ENCODE assay signal across 27 cellular contexts in genomic region chr20:1851396-1851795, GRCh38. TPM values are rescaled to one million over a fixed set of nuclear protein-coding genes. Genes with fewer than 3 reads are reported as not detected.
DNase-seq lines count a peak whose midpoint lies in the region; ATAC-seq and TF ChIP-seq lines count a peak whose summit lies in the region.
"Had no signal": no experiment of that assay in that cellular context is flagged by ENCODE, and none has a peak within 500 bp of the region (broad histone marks: within the 10 kb centered on the region; RNA-seq: fewer than 3 reads in every experiment).

No MANE protein-coding gene starts in this region.

- H3K27ac ChIP-seq in BLaER1 (no peak overlapping the region), HL-60 (replicated peaks) (peak overlapping the region; percentile 65), neutrophil (peak overlapping the region; percentile 84)
- H3K27ac ChIP-seq: breast epithelium, gastrocnemius medialis, ovary, PC-9, uterus had no signal

- peaks cover 3% of the 10 kb centered on the region for H3K9me3 Mint-ChIP-seq in activated CD8-positive, alpha-beta T cell treated with anti-CD3 and anti-CD28 coated beads for 36 hours
- H3K9me3 Mint-ChIP-seq: activated CD4-positive, alpha-beta memory T cell treated with anti-CD3 and anti-CD28 coated beads, Interleukin-2, amount 10 ng/mL, durations not matched to agents 7 days and 5 days had no signal

- H3K36me3 ChIP-seq in BLaER1: no peaks in the 10 kb centered on the region
- peaks cover 3% of the 10 kb centered on the region for H3K36me3 ChIP-seq in neutrophil
- H3K36me3 ChIP-seq: breast epithelium, gastrocnemius medialis, ovary, uterus had no signal

- peaks cover 13% of the 10 kb centered on the region for H3K4me1 Mint-ChIP-seq in activated CD8-positive, alpha-beta T cell treated with anti-CD3 and anti-CD28 coated beads for 36 hours (ENCODE audit: low read depth)
- H3K4me1 Mint-ChIP-seq: activated T-helper 17 cell treated with anti-CD3 and anti-CD28 coated beads, Interleukin-2, amount 50 U/mL, for 72 hours had no signal

- no peak overlapping the region for H3K4me3 ChIP-seq in BLaER1
- H3K4me3 ChIP-seq in HL-60 (replicated peaks; ENCODE audit: insufficient read depth, low read length): no peak overlapping the region
- peak overlapping the region; percentile 21 to 42 for H3K4me3 ChIP-seq in neutrophil (ENCODE audit: low read depth in 1 of 2, low read length in 1 of 2)
- H3K4me3 ChIP-seq: breast epithelium, gastrocnemius medialis, mucosa of descending colon, ovary, PC-9, uterus had no signal

- H3K36me3 Mint-ChIP-seq in activated CD8-positive, alpha-beta T cell treated with anti-CD3 and anti-CD28 coated beads for 36 hours (ENCODE audit: low read depth): no peaks in the 10 kb centered on the region

- intact Hi-C loops in activated CD8-positive, alpha-beta T cell treated with anti-CD3 and anti-CD28 coated beads for 36 hours (cut with micrococcal nuclease): no loop called here

- H3K9me3 ChIP-seq in BLaER1 (peaks cover 6% of the 10 kb centered on the region; the same call in 1 of the 2 replicates), neutrophil (no peaks in the 10 kb centered on the region)
- H3K9me3 ChIP-seq: breast epithelium, gastrocnemius medialis, mucosa of descending colon, ovary, uterus had no signal

- no peak overlapping the region for H3K9ac ChIP-seq in BLaER1

- CTCF ChIA-PET in activated CD8-positive, alpha-beta T cell treated with anti-CD3 and anti-CD28 coated beads for 36 hours (lab: Charles Lee): interaction anchor here (0.7 to 1.3 kb wide), 4 partner anchors 49 to 349 kb away, joined by 3 to 4 read pairs (median 3); no protein-coding TSS in a partner anchor

- peaks cover 16% of the 10 kb centered on the region for H4K20me1 ChIP-seq in BLaER1

- H3K4me2 ChIP-seq in BLaER1: peak overlapping the region; percentile 62
- H3K4me2 ChIP-seq: PC-9 had no signal

- H3K27ac Mint-ChIP-seq in activated CD8-positive, alpha-beta T cell treated with anti-CD3 and anti-CD28 coated beads for 36 hours: peak overlapping the region; percentile 75
- H3K27ac Mint-ChIP-seq: activated T-helper 17 cell treated with anti-CD3 and anti-CD28 coated beads, Interleukin-2, amount 50 U/mL, for 72 hours had no signal

- no peak for DNase-seq in HL-60 (ENCODE audit: low read depth in 1 of 2, low spot score in 1 of 2)
- no peak for DNase-seq in activated CD8-positive, alpha-beta T cell treated with anti-CD3 and anti-CD28 coated beads for 36 hours
- no peak for DNase-seq in mucosa of gallbladder (ENCODE audit: low spot score)
- no peak for DNase-seq in hepatic stellate cell (ENCODE audit: low spot score)
- DNase-seq: activated CD4-positive, alpha-beta memory T cell treated with anti-CD3 and anti-CD28 coated beads, Interleukin-2, amount 10 ng/mL, durations not matched to agents 7 days and 5 days; C1 segment of cervical spinal cord; Calu3; DMS79; gastrocnemius medialis; hypothalamus; IMR-90; left cardiac atrium; mucosa of descending colon; NCI-H1105; NCI-H2029; NCI-H524; NK-92 treated with Interleukin-12 subunit alpha and Interleukin-12 subunit beta, amount 100 ng/mL, for 24 hours; ovary; PC-9; uterus had no signal

- H3K4me3 Mint-ChIP-seq in activated CD8-positive, alpha-beta T cell treated with anti-CD3 and anti-CD28 coated beads for 36 hours: no peak overlapping the region
- H3K4me3 Mint-ChIP-seq: activated CD4-positive, alpha-beta memory T cell treated with anti-CD3 and anti-CD28 coated beads, Interleukin-2, amount 10 ng/mL, durations not matched to agents 7 days and 5 days; activated naive CD4-positive, alpha-beta T cell treated with anti-CD3 and anti-CD28 coated beads, Interleukin-2, amount 50 U/mL, for 24 hours; activated T-helper 17 cell treated with anti-CD3 and anti-CD28 coated beads, Interleukin-2, amount 50 U/mL, for 72 hours; nephron had no signal

- no peak for ATAC-seq in activated CD8-positive, alpha-beta T cell treated with anti-CD3 and anti-CD28 coated beads for 36 hours
- no peak for ATAC-seq in HG03432 (IDR thresholded peaks at IDR 0.05; ENCODE audit: unreplicated experiment)
- ATAC-seq: activated T-helper 17 cell treated with anti-CD3 and anti-CD28 coated beads, Interleukin-2, amount 50 U/mL, for 72 hours; gastrocnemius medialis; left cardiac atrium; mucosa of descending colon had no signal

- H3K4me1 ChIP-seq in BLaER1 (peaks cover 31% of the 10 kb centered on the region), neutrophil (ENCODE audit: control insufficient read depth in 1 of 2, insufficient read depth in 1 of 2, low read depth in 1 of 2, low read length in 1 of 2) (peaks cover 80 to 89% of the 10 kb centered on the region in 2 experiments)
- H3K4me1 ChIP-seq: breast epithelium, gastrocnemius medialis, uterus had no signal

- TF ChIP-seq CTCF in HL-60 (IDR thresholded peaks at IDR 0.05; ENCODE audit: insufficient read depth, low read length) (no peak), neutrophil (IDR thresholded peaks at IDR 0.05) (no peak)
- no peak for TF ChIP-seq CTCF in activated CD8-positive, alpha-beta T cell treated with anti-CD3 and anti-CD28 coated beads for 36 hours (IDR thresholded peaks at IDR 0.05)

- peaks cover 27% of the 10 kb centered on the region for H3K27me3 ChIP-seq in BLaER1
- no peaks in the 10 kb centered on the region for H3K27me3 ChIP-seq in HL-60 (ENCODE audit: insufficient read depth, poor library complexity, severe bottlenecking)
- H3K27me3 ChIP-seq in neutrophil: no peaks in the 10 kb centered on the region
- H3K27me3 ChIP-seq: breast epithelium, gastrocnemius medialis, ovary, uterus had no signal

- H3K27me3 Mint-ChIP-seq in activated CD8-positive, alpha-beta T cell treated with anti-CD3 and anti-CD28 coated beads for 36 hours: peaks cover 7% of the 10 kb centered on the region
- H3K27me3 Mint-ChIP-seq: activated naive CD4-positive, alpha-beta T cell treated with anti-CD3 and anti-CD28 coated beads, Interleukin-2, amount 50 U/mL, for 24 hours had no signal

- POLR2A ChIA-PET in activated CD8-positive, alpha-beta T cell treated with anti-CD3 and anti-CD28 coated beads for 36 hours (lab: Charles Lee): interaction anchor here (0.7 to 1.0 kb wide), 2 partner anchors 9 to 502 kb away, joined by 3 to 5 read pairs; no protein-coding TSS in a partner anchor

RNA-seq across cellular contexts. Expression of gene SIRPA, which starts 43.8 kb away (rescaled TPM):
- under 1 TPM; 0.09 TPM for total RNA-seq in activated CD8-positive, alpha-beta T cell treated with anti-CD3 and anti-CD28 coated beads for 36 hours
- total RNA-seq in mucosa of gallbladder: 53.4 TPM
- total RNA-seq: activated CD4-positive, alpha-beta memory T cell treated with anti-CD3 and anti-CD28 coated beads, Interleukin-2, amount 10 ng/mL, durations not matched to agents 7 days and 5 days had no signal

Comparison
In these comparisons a context has a peak if more than half of its experiments do, and no peak if none do; other contexts are left out.
1. H3K4me3 ChIP-seq: peak in neutrophil (2 of 2); none in BLaER1 (single experiment) and HL-60 (single experiment).
2. RNA of gene SIRPA, which starts 43.8 kb away (total RNA-seq): 53.4 TPM in mucosa of gallbladder (single experiment); 0.09 TPM in activated CD8-positive, alpha-beta T cell treated with anti-CD3 and anti-CD28 coated beads for 36 hours; every median in the first group is over 10 times any median in the second.